In the genomic region with DNA sequence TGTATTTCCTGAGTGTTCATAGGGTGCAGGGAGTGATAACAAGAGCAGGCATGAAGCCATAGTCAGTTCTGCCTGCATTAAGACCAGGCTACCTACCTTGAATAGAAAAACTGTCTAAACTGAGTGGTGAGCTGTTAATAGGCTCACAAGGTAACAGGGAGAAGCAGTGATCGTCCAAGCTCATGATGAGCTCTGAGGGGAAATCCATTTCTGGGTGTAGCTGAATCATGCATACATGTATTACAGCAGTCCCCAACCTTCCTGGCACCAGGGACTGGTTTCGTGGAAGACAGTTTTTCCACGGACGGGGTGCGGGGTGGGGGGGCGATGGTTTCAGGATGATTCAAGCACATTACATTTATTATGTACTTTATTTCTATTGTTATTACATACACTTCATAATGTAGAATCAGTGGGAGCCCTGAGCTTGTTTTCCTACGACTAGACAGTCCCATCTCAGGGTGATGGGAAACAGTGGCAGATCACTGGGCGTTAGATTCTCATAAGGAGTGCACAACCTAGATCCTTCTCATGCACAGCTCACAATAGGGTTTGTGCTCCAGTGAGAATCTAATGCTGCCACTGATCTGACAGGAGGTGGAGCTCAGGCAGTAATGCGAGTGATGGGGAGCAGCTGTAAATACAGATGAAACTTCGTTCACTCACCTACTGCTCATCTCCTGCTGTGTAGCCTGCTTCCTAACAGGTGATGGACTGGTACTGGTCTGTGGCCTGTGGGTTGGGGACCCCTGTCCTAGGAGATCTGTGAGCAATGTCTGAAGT, we compare ENCODE assay signal across 10 cellular contexts.
DNase-seq lines count a peak whose midpoint lies in the region; ATAC-seq and TF ChIP-seq lines count a peak whose summit lies in the region.
"Had no signal": no experiment of that assay in that cellular context is flagged by ENCODE, and none has a peak within 500 bp of the region (broad histone marks: within the 10 kb centered on the region; RNA-seq: fewer than 3 reads in every experiment).

No MANE protein-coding gene starts in this region.

- DNase-seq in activated CD8-positive, alpha-beta memory T cell treated with anti-CD3 and anti-CD28 coated beads, Interleukin-2, amount 50 U/mL, for 4 hours = peak; percentile 19
- DNase-seq in stimulated activated CD4-positive, alpha-beta T cell treated with anti-CD3 and anti-CD28 coated beads, Interleukin-4, amount 100 ng/mL, for 24 hours = peak; percentile 78
- DNase-seq in tibial artery = no peak
- no peak for DNase-seq in AG08396 (ENCODE audit: low spot score)
- no peak for DNase-seq in COLO829 (ENCODE audit: low spot score)
- DNase-seq in NCI-H526 treated with DMSO at 0.1 percent for 48 hours (lab: John Stamatoyannopoulos, UW) = no peak
- DNase-seq: heart right ventricle had no signal

- no peaks in the 10 kb centered on the region for H3K9me3 ChIP-seq in tibial artery
- H3K9me3 ChIP-seq: heart right ventricle, SJSA1 had no signal

- H3K4me3 ChIP-seq in tibial artery = no peak overlapping the region
- H3K4me3 ChIP-seq: heart right ventricle, SJSA1 had no signal

- H3K4me1 ChIP-seq in tibial artery = peaks cover 0 to 15% (median 9%) of the 10 kb centered on the region in 4 donors

- H3K27me3 ChIP-seq in tibial artery = no peaks in the 10 kb centered on the region
- H3K27me3 ChIP-seq: heart right ventricle, SJSA1 had no signal

- no peak overlapping the region for H3K27ac ChIP-seq in tibial artery
- H3K27ac ChIP-seq: heart right ventricle, SJSA1 had no signal

- intact Hi-C loops in tibial artery (cut with DNase I; ENCODE audit: low total_unique reads) = no loop called here

- H3K36me3 ChIP-seq in tibial artery = no peaks in the 10 kb centered on the region
- H3K36me3 ChIP-seq: heart right ventricle, SJSA1 had no signal

- TF ChIP-seq CTCF in tibial artery (IDR thresholded peaks at IDR 0.05) = no peak

- peak; percentile 26 for ATAC-seq in GM18870 (IDR thresholded peaks at IDR 0.05; ENCODE audit: unreplicated experiment)
- peak; percentile 14 for ATAC-seq in HG03135 (IDR thresholded peaks at IDR 0.05; ENCODE audit: unreplicated experiment)
- ATAC-seq: heart right ventricle had no signal

Comparison
In these comparisons a context has a peak if more than half of its experiments do, and no peak if none do; other contexts are left out.
1. DNase-seq: peak in activated CD8-positive, alpha-beta memory T cell treated with anti-CD3 and anti-CD28 coated beads, Interleukin-2, amount 50 U/mL, for 4 hours (single experiment) and stimulated activated CD4-positive, alpha-beta T cell treated with anti-CD3 and anti-CD28 coated beads, Interleukin-4, amount 100 ng/mL, for 24 hours (single experiment); none in tibial artery (0 of 2), AG08396 (single experiment), COLO829 (single experiment) and NCI-H526 treated with DMSO at 0.1 percent for 48 hours (single experiment).